ENCODE assay signal across 9 cellular contexts in the genomic region with DNA sequence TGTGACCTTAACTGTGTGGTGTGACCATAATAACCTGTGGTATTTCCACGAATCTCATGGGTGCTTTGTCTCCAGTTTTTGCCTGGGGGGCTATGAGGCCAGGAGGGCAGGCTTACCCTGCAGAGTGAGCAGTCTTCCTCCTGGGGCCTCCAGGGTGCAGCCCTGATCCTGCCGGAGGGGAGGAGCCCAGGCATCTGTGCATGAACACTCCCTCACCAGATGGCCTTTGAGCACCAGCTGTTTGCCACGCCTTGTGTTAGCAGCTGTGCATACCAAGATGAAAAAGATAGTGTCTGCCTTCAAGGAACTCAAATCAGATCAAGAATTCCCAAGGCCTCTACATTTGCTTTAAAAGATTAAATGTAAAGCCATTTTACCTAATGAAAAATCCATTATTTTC.
DNase-seq lines count a peak whose midpoint lies in the region; ATAC-seq and TF ChIP-seq lines count a peak whose summit lies in the region.
"Had no signal": no experiment of that assay in that cellular context is flagged by ENCODE, and none has a peak within 500 bp of the region (broad histone marks: within the 10 kb centered on the region; RNA-seq: fewer than 3 reads in every experiment).

No MANE protein-coding gene starts in this region.

- peaks cover 33% of the 10 kb centered on the region for H3K79me2 ChIP-seq in smooth muscle cell (ENCODE audit: low read depth)

- no peak overlapping the region for H2BK5ac ChIP-seq in neuronal stem cell (ENCODE audit: low read length)

- peaks cover 39% of the 10 kb centered on the region for H4K20me1 ChIP-seq in smooth muscle cell (ENCODE audit: low read depth)

- H2AK5ac ChIP-seq in neuronal stem cell (ENCODE audit: low read depth, low read length): no peak overlapping the region

- TF ChIP-seq CTCF in right atrium auricular region (IDR thresholded peaks at IDR 0.05) (no peak), smooth muscle cell (IDR thresholded peaks at IDR 0.05; ENCODE audit: borderline replicate concordance, insufficient read depth, poor library complexity, severe bottlenecking) (no peak)

- H3K4me1 Mint-ChIP-seq in T-cell: peaks cover 66 to 74% (median 71%) of the 10 kb centered on the region in 3 donors

- H3K4ac ChIP-seq in neuronal stem cell (ENCODE audit: low read length): no peak overlapping the region

- no peak overlapping the region for H4K91ac ChIP-seq in neuronal stem cell (ENCODE audit: low read depth, low read length, poor library complexity)

- no peak overlapping the region for H3K23ac ChIP-seq in neuronal stem cell (ENCODE audit: low read depth, low read length, poor library complexity)

- peak overlapping the region in 1 of 2 donors; percentile 24 for H3K27ac ChIP-seq in right atrium auricular region
- H3K27ac ChIP-seq in neuronal stem cell (replicated peaks; ENCODE audit: low read length): no peak overlapping the region
- H3K27ac ChIP-seq in smooth muscle cell (ENCODE audit: low read depth): no peak overlapping the region
- H3K27ac ChIP-seq: 22Rv1 had no signal

- CTCF ChIA-PET in T-cell (lab: Charles Lee): interaction anchor here in 1 of 2 donors (1.5 kb wide), 1 partner anchor 36 kb away, joined by 5 read pairs; no protein-coding TSS in a partner anchor

- H4K8ac ChIP-seq in neuronal stem cell (ENCODE audit: low read depth, low read length): no peak overlapping the region

- H3K9me3 ChIP-seq in right atrium auricular region (no peaks in the 10 kb centered on the region), neuronal stem cell (replicated peaks in 1 of 2; ENCODE audit: control insufficient read depth in 2 of 2, insufficient read depth in 1 of 2, low read depth in 1 of 2, low read length in 2 of 2) (no peaks in the 10 kb centered on the region), smooth muscle cell (replicated peaks; ENCODE audit: low read depth) (no peaks in the 10 kb centered on the region)

- no peak overlapping the region for H2BK120ac ChIP-seq in neuronal stem cell (ENCODE audit: low read depth, low read length)

- H3K9ac ChIP-seq in neuronal stem cell (ENCODE audit: low read depth, low read length, poor library complexity): no peak overlapping the region
- H3K9ac ChIP-seq in smooth muscle cell (ENCODE audit: low read depth): no peak overlapping the region

- H2AFZ ChIP-seq in neuronal stem cell (ENCODE audit: low read length) (no peak overlapping the region), smooth muscle cell (ENCODE audit: low read depth) (no peak overlapping the region)

- no peak overlapping the region for H3K4me3 ChIP-seq in right atrium auricular region
- no peak overlapping the region for H3K4me3 ChIP-seq in neuronal stem cell (ENCODE audit: low read length in 2 of 2)
- H3K4me3 ChIP-seq in smooth muscle cell: no peak overlapping the region

- no peak overlapping the region for H3K14ac ChIP-seq in neuronal stem cell (ENCODE audit: low read length)

- no peak overlapping the region for H2BK12ac ChIP-seq in neuronal stem cell (ENCODE audit: low read length)

- H3K27me3 ChIP-seq in right atrium auricular region (no peaks in the 10 kb centered on the region), neuronal stem cell (ENCODE audit: control insufficient read depth in 3 of 3, insufficient read depth in 3 of 3, low read depth in 1 of 3, low read length in 3 of 3) (no peaks in the 10 kb centered on the region), smooth muscle cell (ENCODE audit: low read depth) (no peaks in the 10 kb centered on the region)

- no CpG with 5 or more reads among the region's 3 CpGs for WGBS in neuronal stem cell (ENCODE audit: extremely low coverage in 2 of 2, insufficient read length in 2 of 2, insufficient replicate concordance in 1 of 2), 2 donors
- 11% methylated on average over 3 of the region's 3 CpGs for WGBS in smooth muscle cell (ENCODE audit: low lambda C conversion rate)

- H3K9me3 Mint-ChIP-seq in T-cell: no peaks in the 10 kb centered on the region

- H2BK15ac ChIP-seq in neuronal stem cell (ENCODE audit: low read length): no peak overlapping the region

- POLR2A ChIA-PET in T-cell (lab: Charles Lee): no interaction called here

- H3K36me3 ChIP-seq in right atrium auricular region: no peaks in the 10 kb centered on the region
- peaks cover 0 to 7% of the 10 kb centered on the region in 2 donors for H3K36me3 ChIP-seq in neuronal stem cell (replicated peaks in 1 of 2; ENCODE audit: control insufficient read depth in 2 of 2, insufficient read depth in 2 of 2, low read length in 2 of 2)
- H3K36me3 ChIP-seq in smooth muscle cell (ENCODE audit: low read depth): no peaks in the 10 kb centered on the region

- H3K4me1 ChIP-seq in right atrium auricular region (peaks cover 0 to 65% of the 10 kb centered on the region in 2 donors), neuronal stem cell (ENCODE audit: control insufficient read depth in 2 of 2, insufficient read depth in 1 of 2, low read depth in 1 of 2, low read length in 2 of 2) (peaks cover 0 to 4% of the 10 kb centered on the region in 2 donors), smooth muscle cell (ENCODE audit: low read depth) (peaks cover 11% of the 10 kb centered on the region)

- no peak overlapping the region for H3K4me3 Mint-ChIP-seq in T-cell

- H3K79me1 ChIP-seq in neuronal stem cell (ENCODE audit: low read depth, low read length): peaks cover 2% of the 10 kb centered on the region

- H3K4me2 ChIP-seq in neuronal stem cell (ENCODE audit: insufficient read depth, low read length, poor library complexity, severe bottlenecking): no peak overlapping the region
- no peak overlapping the region for H3K4me2 ChIP-seq in smooth muscle cell

- no peaks in the 10 kb centered on the region for H3K27me3 Mint-ChIP-seq in T-cell

- ATAC-seq in HG03432 (IDR thresholded peaks at IDR 0.05; ENCODE audit: unreplicated experiment) (peak; percentile 60), T-cell (replicated peaks in 1 of 4) (peak in 1 of 4 experiments; percentile 58)

- H3K18ac ChIP-seq in neuronal stem cell (ENCODE audit: low read length): no peak overlapping the region

- H3K36me3 Mint-ChIP-seq in T-cell: peaks cover 22% of the 10 kb centered on the region

- H3K27ac Mint-ChIP-seq in T-cell: peak overlapping the region; percentile 62 to 77

- no peaks in the 10 kb centered on the region for H3F3A ChIP-seq in smooth muscle cell (ENCODE audit: low read depth)

- DNase-seq in DMS153 (lab: John Stamatoyannopoulos, UW) (peak; percentile 24), DMS153 treated with DMSO at 0.1 percent for 48 hours (lab: John Stamatoyannopoulos, UW; ENCODE audit: unreplicated experiment) (no peak), T-cell (no peak), right atrium auricular region (ENCODE audit: low spot score) (peak; percentile 56), neuronal stem cell (ENCODE audit: low spot score) (no peak), smooth muscle cell (lab: John Stamatoyannopoulos, UW; ENCODE audit: unreplicated experiment) (no peak), DMS79 treated with DMSO at 0.1 percent for 48 hours (lab: John Stamatoyannopoulos, UW) (no peak)

Comparison
In these comparisons a context has a peak if more than half of its experiments do, and no peak if none do; other contexts are left out.
1. DNase-seq: peak in DMS153 (single experiment) and right atrium auricular region (single experiment); none in DMS153 treated with DMSO at 0.1 percent for 48 hours (single experiment), T-cell (0 of 34), neuronal stem cell (single experiment), smooth muscle cell (single experiment) and DMS79 treated with DMSO at 0.1 percent for 48 hours (single experiment).